ENCODE assay signal across 28 cellular contexts in the genomic region with DNA sequence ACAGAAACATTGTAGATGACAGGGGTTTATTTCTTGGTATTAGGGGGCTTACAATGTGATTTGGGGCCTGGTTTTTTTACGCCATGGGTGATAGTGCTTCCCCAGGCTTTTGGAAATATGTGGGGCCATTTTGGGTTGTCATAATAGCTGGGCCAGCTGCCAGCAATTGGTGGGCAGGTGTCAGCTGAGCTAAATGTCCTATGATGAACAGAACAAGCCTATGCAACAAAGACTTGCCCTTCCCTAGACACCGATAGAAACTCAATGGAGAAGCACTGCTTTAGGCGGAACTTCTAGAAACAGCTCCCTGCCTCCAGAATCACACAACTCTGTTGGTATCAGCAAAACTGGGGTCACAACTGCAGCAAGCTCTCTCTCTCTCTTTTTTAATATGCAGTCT. TPM values are rescaled to one million over a fixed set of nuclear protein-coding genes. Genes with fewer than 3 reads are reported as not detected.
"Had no signal": no experiment of that assay in that cellular context is flagged by ENCODE, and none has a peak within 500 bp of the region (broad histone marks: within the 10 kb centered on the region; RNA-seq: fewer than 3 reads in every experiment).

No MANE protein-coding gene starts in this region.

- DNase-seq: cortex of kidney; effector CD8-positive, alpha-beta T cell; effector memory CD8-positive, alpha-beta T cell; erythroblast; esophagus squamous epithelium; foreskin fibroblast; foreskin melanocyte; gastrocnemius medialis; glutamatergic neuron; heart right ventricle; hippocampal formation; left cardiac atrium; left lung; left ventricle myocardium superior; lower lobe of right lung; mesenchymal stem cell; mucosa of descending colon; naive B cell; naive thymus-derived CD8-positive, alpha-beta T cell had no signal

- H3K4me3 ChIP-seq: esophagus squamous epithelium, gastrocnemius medialis, heart right ventricle, left lung, lower lobe of right lung, mucosa of descending colon had no signal

- H3K4me1 Mint-ChIP-seq: endodermal cell, mesothelial cell of epicardium had no signal

- ATAC-seq: effector memory CD8-positive, alpha-beta T cell; esophagus mucosa; gastrocnemius medialis; heart right ventricle; left cardiac atrium; left lung; left ventricle myocardium superior; lower lobe of right lung; mucosa of descending colon; naive thymus-derived CD8-positive, alpha-beta T cell had no signal

- H3K27ac Mint-ChIP-seq: dendritic cell treated with granulocyte-macrophage colony-stimulating factor and Interleukin-4, amounts not matched to agents 40 ng/mL and 50 ng/mL, for 4 days; effector memory CD8-positive, alpha-beta T cell; endodermal cell; mesothelial cell of epicardium; naive B cell had no signal

- H3K36me3 Mint-ChIP-seq: mesothelial cell of epicardium; naive B cell; naive thymus-derived CD8-positive, alpha-beta T cell had no signal

- H3K27ac ChIP-seq: epithelial cell of prostate, esophagus squamous epithelium, gastrocnemius medialis, heart right ventricle, left lung, lower lobe of right lung had no signal

- H3K36me3 ChIP-seq: esophagus squamous epithelium, gastrocnemius medialis, heart right ventricle, left lung, lower lobe of right lung had no signal

- H3K9me3 Mint-ChIP-seq: dendritic cell treated with granulocyte-macrophage colony-stimulating factor and Interleukin-4, amounts not matched to agents 40 ng/mL and 50 ng/mL, for 4 days; effector memory CD8-positive, alpha-beta T cell; mesothelial cell of epicardium; naive thymus-derived CD8-positive, alpha-beta T cell had no signal

- H3K4me3 Mint-ChIP-seq: dendritic cell treated with granulocyte-macrophage colony-stimulating factor and Interleukin-4, amounts not matched to agents 40 ng/mL and 50 ng/mL, for 4 days; effector memory CD8-positive, alpha-beta T cell; endodermal cell; mesothelial cell of epicardium; naive B cell; naive thymus-derived CD8-positive, alpha-beta T cell had no signal

- H3K9me3 ChIP-seq: esophagus squamous epithelium, gastrocnemius medialis, heart right ventricle, left lung, lower lobe of right lung, mucosa of descending colon had no signal

- FAIRE-seq: endometrium, islet of Langerhans, keratinocyte had no signal

RNA-seq across cellular contexts. Expression of a gene that starts 5.1 kb away (rescaled TPM):
- total RNA-seq: lung microvascular endothelial cell had no signal
- polyA plus RNA-seq: naive thymus-derived CD8-positive, alpha-beta T cell had no signal

RNA-seq across cellular contexts. Expression of a gene that starts 26.9 kb away (rescaled TPM):
- polyA plus RNA-seq: naive thymus-derived CD8-positive, alpha-beta T cell had no signal
